Comparison of ENCODE assay signal across 3 cellular contexts in genomic region chr5:74991522-74991921, GRCh38.
TF ChIP-seq lines count a peak whose summit lies in the region.

No MANE protein-coding gene starts in this region.

TF ChIP-seq in A549, 52 proteins besides CTCF, POLR2A, EP300 and RAD21:
- TF ChIP-seq CBX2 (IDR thresholded peaks at IDR 0.05; ENCODE audit: borderline replicate concordance, low read depth): no peak
- no peak for TF ChIP-seq NR3C1 (IDR thresholded peaks at IDR 0.05)
- TF ChIP-seq HOXA7 (CRISPR knock-in tag; IDR thresholded peaks at IDR 0.05): no peak
- no peak for TF ChIP-seq ELK1 (IDR thresholded peaks at IDR 0.05; ENCODE audit: low read depth, low read length)
- peak; percentile 49 for TF ChIP-seq MAFK (IDR thresholded peaks at IDR 0.05; ENCODE audit: partially characterized antibody)
- no peak for TF ChIP-seq USF2 (IDR thresholded peaks at IDR 0.05)
- no peak for TF ChIP-seq E2F6 (IDR thresholded peaks at IDR 0.05; ENCODE audit: borderline replicate concordance, low read depth)
- TF ChIP-seq RNF2 (IDR thresholded peaks at IDR 0.05; ENCODE audit: borderline replicate concordance, low read depth): no peak
- no peak for TF ChIP-seq TP53 (CRISPR knock-in tag; IDR thresholded peaks at IDR 0.05)
TF ChIP-seq in A549: peak in this region for 1.

TF ChIP-seq in K562, 482 proteins besides CTCF, POLR2A, EP300 and RAD21:
- TF ChIP-seq ZNF124 (CRISPR knock-in tag; IDR thresholded peaks at IDR 0.05) (no peak), COPS2 (conservative IDR thresholded peaks at IDR 0.05) (no peak), TFE3 (CRISPR knock-in tag; IDR thresholded peaks at IDR 0.05) (no peak), ZNF316 (IDR thresholded peaks at IDR 0.05) (0 out of 2 replicates have a peak, but pooled peaks have one; percentile 32)

TF ChIP-seq in HepG2, 621 proteins besides CTCF, POLR2A, EP300 and RAD21:
- TF ChIP-seq MAFF (IDR thresholded peaks at IDR 0.05; ENCODE audit: low read depth, low read length) (peak; percentile 71), ZNF646 (CRISPR knock-in tag; IDR thresholded peaks at IDR 0.05) (no peak), HBP1 (CRISPR knock-in tag; IDR thresholded peaks at IDR 0.05; ENCODE audit: low read depth) (no peak), ZNF839 (CRISPR knock-in tag; IDR thresholded peaks at IDR 0.05; ENCODE audit: borderline replicate concordance) (no peak), RFX5 (IDR thresholded peaks at IDR 0.05; ENCODE audit: low read depth, low read length) (no peak), ARNTL (CRISPR knock-in tag; IDR thresholded peaks at IDR 0.05) (no peak), CREB1 (IDR thresholded peaks at IDR 0.05) (no peak), CREB1 (CRISPR knock-in tag; IDR thresholded peaks at IDR 0.05) (no peak), NR0B2 (CRISPR knock-in tag; IDR thresholded peaks at IDR 0.05) (no peak), GPN1 (CRISPR knock-in tag; IDR thresholded peaks at IDR 0.05; ENCODE audit: borderline replicate concordance) (no peak), ZNF350 (CRISPR knock-in tag; IDR thresholded peaks at IDR 0.05; ENCODE audit: borderline replicate concordance, low read depth) (no peak), KDM6A (CRISPR knock-in tag; IDR thresholded peaks at IDR 0.05; ENCODE audit: low read depth) (no peak), ZNF296 (CRISPR knock-in tag; conservative IDR thresholded peaks at IDR 0.05) (no peak), ZNF883 (CRISPR knock-in tag; IDR thresholded peaks at IDR 0.05; ENCODE audit: not compliant biosample characterization) (no peak), ARNT2 (CRISPR knock-in tag; IDR thresholded peaks at IDR 0.05; ENCODE audit: low read depth) (no peak), MAFK (conservative IDR thresholded peaks at IDR 0.05 in 1 of 2, IDR thresholded peaks at IDR 0.05 in 1 of 2; ENCODE audit: low read length in 2 of 2) (peak; percentile 75), ZNF652 (CRISPR knock-in tag; IDR thresholded peaks at IDR 0.05; ENCODE audit: borderline replicate concordance, low read depth) (peak; percentile 21; the same call in 1 of the 2 replicates)
